34 cellular contexts compared by ENCODE assay signal in genomic region chr2:118716102-118716501, GRCh38.
"Had no signal": no experiment of that assay in that cellular context is flagged by ENCODE, and none has a peak within 500 bp of the region (broad histone marks: within the 10 kb centered on the region; RNA-seq: fewer than 3 reads in every experiment).

No MANE protein-coding gene starts in this region.

- H3K27me3 ChIP-seq: adrenal gland, ascending aorta, body of pancreas, brain microvascular endothelial cell, breast epithelium, cardiac muscle cell had no signal

- H3K4me1 ChIP-seq: adrenal gland, ascending aorta, body of pancreas, breast epithelium had no signal

- FAIRE-seq: astrocyte, bronchial epithelial cell had no signal

- ATAC-seq: activated naive CD4-positive, alpha-beta T cell treated with anti-CD3 and anti-CD28 coated beads, Interleukin-2, amount 50 U/mL, for 72 hours; activated naive CD8-positive, alpha-beta T cell treated with anti-CD3 and anti-CD28 coated beads, Interleukin-2, amount 50 U/mL, for 24 hours; activated T-cell treated with anti-CD3 and anti-CD28 coated beads, Interleukin-2, amount 50 U/mL, for 4 hours; activated T-cell treated with anti-CD3 and anti-CD28 coated beads, Interleukin-2, amount 50 U/mL, for 72 hours; activated T-helper 17 cell treated with anti-CD3 and anti-CD28 coated beads, Interleukin-2, amount 50 U/mL, for 72 hours; body of pancreas had no signal

- H3K36me3 ChIP-seq: adrenal gland, ascending aorta, brain microvascular endothelial cell, breast epithelium, cardiac muscle cell had no signal

- H3K9me3 ChIP-seq: adrenal gland, ascending aorta, body of pancreas, breast epithelium had no signal

- DNase-seq: activated effector memory CD4-positive, alpha-beta T cell treated with anti-CD3 and anti-CD28 coated beads, Interleukin-2, amount 50 U/mL, for 16 hours; activated effector memory CD4-positive, alpha-beta T cell treated with Interleukin-2 at 50 U/mL for 16 hours; activated gamma-delta T cell; activated gamma-delta T cell treated with Interleukin-2 at 50 U/mL for 16 hours; activated naive CD4-positive, alpha-beta T cell; activated naive CD4-positive, alpha-beta T cell treated with anti-CD3 and anti-CD28 coated beads for 36 hours; activated naive CD4-positive, alpha-beta T cell treated with anti-CD3 and anti-CD28 coated beads, Interleukin-2, amount 10 ng/mL, durations not matched to agents 7 days and 5 days; activated naive CD4-positive, alpha-beta T cell treated with anti-CD3 and anti-CD28 coated beads, Interleukin-2, amount 50 U/mL, for 16 hours; activated naive CD4-positive, alpha-beta T cell treated with Interleukin-2 at 50 U/mL for 16 hours; activated naive CD8-positive, alpha-beta T cell treated with anti-CD3 and anti-CD28 coated beads for 36 hours; activated naive CD8-positive, alpha-beta T cell treated with anti-CD3 and anti-CD28 coated beads, Interleukin-2, amount 10 ng/mL, durations not matched to agents 7 days and 5 days; activated naive CD8-positive, alpha-beta T cell treated with anti-CD3 and anti-CD28 coated beads, Interleukin-2, amount 50 U/mL, for 24 hours; activated T-cell treated with anti-CD3 and anti-CD28 coated beads, Interleukin-2, amount 50 U/mL, for 1 hour; activated T-cell treated with anti-CD3 and anti-CD28 coated beads, Interleukin-2, amount 50 U/mL, for 24 hours; activated T-cell treated with anti-CD3 and anti-CD28 coated beads, Interleukin-2, amount 50 U/mL, for 4 hours; activated T-cell treated with anti-CD3 and anti-CD28 coated beads, Interleukin-2, amount 50 U/mL, for 48 hours; activated T-cell treated with anti-CD3 and anti-CD28 coated beads, Interleukin-2, amount 50 U/mL, for 72 hours; adrenal gland; amniotic stem cell; amygdala; anterior cingulate cortex; aorta; body of pancreas; brain microvascular endothelial cell; caudate nucleus; central memory CD4-positive, alpha-beta T cell; cerebellar nuclear complex had no signal

- H3K27ac ChIP-seq: adrenal gland, ascending aorta, body of pancreas, brain microvascular endothelial cell, breast epithelium, cardiac muscle cell had no signal

- H3K4me3 ChIP-seq: adrenal gland, ascending aorta, body of pancreas, breast epithelium, cardiac muscle cell had no signal
